In the genomic region with DNA sequence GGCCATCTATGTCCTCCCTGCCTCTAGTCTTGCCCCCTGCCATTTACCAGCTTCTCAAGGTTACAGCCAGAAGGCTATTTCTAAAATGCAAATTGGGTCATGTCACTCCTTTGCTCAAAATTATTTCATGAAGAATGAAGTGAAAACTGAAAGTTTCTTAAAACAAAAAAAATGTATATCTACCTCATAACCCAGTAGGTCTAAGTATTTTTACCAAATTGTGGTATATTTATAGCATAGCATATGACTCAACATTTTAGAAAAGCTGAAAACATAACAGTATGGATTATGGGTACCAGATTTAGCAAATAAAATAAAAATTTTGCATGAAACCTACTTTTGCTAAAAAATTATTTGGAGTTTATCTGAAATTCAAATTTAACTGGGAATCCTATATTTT, we compare ENCODE assay signal across 20 cellular contexts.
"Had no signal": no experiment of that assay in that cellular context is flagged by ENCODE, and none has a peak within 500 bp of the region (broad histone marks: within the 10 kb centered on the region; RNA-seq: fewer than 3 reads in every experiment).

No MANE protein-coding gene starts in this region.

- DNase-seq: activated CD8-positive, alpha-beta memory T cell treated with anti-CD3 and anti-CD28 coated beads, Interleukin-2, amount 50 U/mL, for 48 hours; activated naive CD4-positive, alpha-beta T cell; activated T-cell treated with anti-CD3 and anti-CD28 coated beads, Interleukin-2, amount 50 U/mL, for 4 hours; adrenal gland; brain microvascular endothelial cell; caudate nucleus; dermis blood vessel endothelial cell; effector CD8-positive, alpha-beta T cell; erythroblast; foreskin keratinocyte; immature natural killer cell; naive thymus-derived CD4-positive, alpha-beta T cell; posterior cingulate gyrus; small intestine; stimulated activated CD4-positive, alpha-beta T cell treated with anti-CD3 and anti-CD28 coated beads, Interleukin-2, amount 100 ng/mL, for 24 hours; stimulated activated CD8-positive, alpha-beta memory T cell treated with anti-CD3 and anti-CD28 coated beads, Interleukin-4, amount 100 ng/mL, for 48 hours; stimulated activated naive B cell treated with anti-CD40 and anti-IgM and Interleukin-4, amounts not matched to agents 10 μg/mL and 1 μg/mL and 100 μg/mL, for 72 hours; transverse colon had no signal

- ATAC-seq: activated T-cell treated with anti-CD3 and anti-CD28 coated beads, Interleukin-2, amount 50 U/mL, for 4 hours; left lobe of liver; naive thymus-derived CD4-positive, alpha-beta T cell; sciatic nerve; stimulated activated naive B cell treated with anti-CD40 and anti-IgM and Interleukin-4, amounts not matched to agents 10 μg/mL and 1 μg/mL and 100 μg/mL, for 72 hours had no signal
